ENCODE assay signal across 19 cellular contexts in the genomic region with DNA sequence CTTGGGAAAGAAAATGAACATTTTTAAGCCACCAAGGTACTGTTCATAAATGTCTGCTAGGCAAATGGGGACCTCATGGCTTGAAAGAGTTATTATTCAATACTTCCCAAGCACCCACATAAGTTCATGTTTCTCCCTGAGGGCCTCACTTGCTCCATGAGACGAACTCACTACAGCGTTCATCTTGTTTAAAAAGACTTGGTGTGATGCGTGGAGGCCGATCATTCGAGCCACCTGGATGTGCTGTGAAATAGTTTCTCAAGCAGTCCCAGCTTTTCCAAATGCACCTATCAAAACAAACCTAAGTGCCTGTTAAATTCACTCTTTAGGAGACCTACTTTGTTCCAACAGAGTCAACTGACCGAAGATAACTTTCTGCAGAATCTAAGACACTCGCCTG.
DNase-seq lines count a peak whose midpoint lies in the region; ATAC-seq and TF ChIP-seq lines count a peak whose summit lies in the region.
"Had no signal": no experiment of that assay in that cellular context is flagged by ENCODE, and none has a peak within 500 bp of the region (broad histone marks: within the 10 kb centered on the region; RNA-seq: fewer than 3 reads in every experiment).

No MANE protein-coding gene starts in this region.

- H3F3A ChIP-seq in GM23338 (replicated peaks; ENCODE audit: low read depth) (0 out of 2 replicates have a peak, but pooled peaks cover 4% of the 10 kb centered on the region), smooth muscle cell (ENCODE audit: low read depth) (peaks cover 15% of the 10 kb centered on the region)

- H3K9me2 ChIP-seq in GM23338 (ENCODE audit: insufficient read depth): no peaks in the 10 kb centered on the region

- DNase-seq in GM23338 (ENCODE audit: low spot score): no peak
- no peak for DNase-seq in SJSA1 (ENCODE audit: low read depth in 1 of 2, low spot score in 2 of 2)
- peak; percentile 26 for DNase-seq in islet precursor cell
- DNase-seq in smooth muscle cell (lab: John Stamatoyannopoulos, UW; ENCODE audit: unreplicated experiment): no peak
- no peak for DNase-seq in RPMI8226
- DNase-seq: ACHN, C1 segment of cervical spinal cord, DMS79, H9, NCI-H1417 treated with DMSO at 0.1 percent for 48 hours, NCI-H1930, NCI-H226, NCI-H524, NCI-H82, PC-3, SJCRH30 had no signal

- H3K9ac ChIP-seq in smooth muscle cell (ENCODE audit: low read depth): no peak overlapping the region

- H3K4me1 ChIP-seq in GM23338 (ENCODE audit: insufficient read depth): peaks cover 19% of the 10 kb centered on the region
- peaks cover 78% of the 10 kb centered on the region for H3K4me1 ChIP-seq in SJSA1 (replicated peaks)
- H3K4me1 ChIP-seq in smooth muscle cell (ENCODE audit: low read depth): peaks cover 15% of the 10 kb centered on the region
- H3K4me1 ChIP-seq: SJCRH30 had no signal

- H3K9me3 Mint-ChIP-seq in GM23338: peaks cover 11% of the 10 kb centered on the region; the same call in 2 of the 3 replicates

- H3K4me2 ChIP-seq in GM23338 (no peak overlapping the region), smooth muscle cell (peak overlapping the region; percentile 4)

- H3K4me3 Mint-ChIP-seq in GM23338: no peak overlapping the region
- H3K4me3 Mint-ChIP-seq: H9 had no signal

- WGBS in smooth muscle cell (ENCODE audit: low lambda C conversion rate): over 99% methylated on average over 7 of the region's 7 CpGs

- H3K36me3 ChIP-seq in GM23338 (ENCODE audit: insufficient read depth): no peaks in the 10 kb centered on the region
- no peaks in the 10 kb centered on the region for H3K36me3 ChIP-seq in SJSA1
- H3K36me3 ChIP-seq in smooth muscle cell (ENCODE audit: low read depth): no peaks in the 10 kb centered on the region

- H3K4me1 Mint-ChIP-seq in GM23338: peaks cover 58% of the 10 kb centered on the region

- H3K27ac Mint-ChIP-seq in GM23338: no peak overlapping the region

- H4K20me1 ChIP-seq in GM23338 (replicated peaks; ENCODE audit: insufficient read depth): no peaks in the 10 kb centered on the region
- H4K20me1 ChIP-seq in smooth muscle cell (ENCODE audit: low read depth): peaks cover 33% of the 10 kb centered on the region

- H2AFZ ChIP-seq in GM23338 (no peak overlapping the region), smooth muscle cell (ENCODE audit: low read depth) (no peak overlapping the region)

- no peak for TF ChIP-seq CTCF in GM23338 (conservative IDR thresholded peaks at IDR 0.05; ENCODE audit: low read depth in 2 of 2)
- TF ChIP-seq CTCF in smooth muscle cell (IDR thresholded peaks at IDR 0.05; ENCODE audit: borderline replicate concordance, insufficient read depth, poor library complexity, severe bottlenecking): no peak

- H3K27ac ChIP-seq in GM23338 (ENCODE audit: low read depth) (0 out of 2 replicates have a peak overlapping the region, but pooled peaks have one; percentile 53), SJSA1 (peak overlapping the region; percentile 94), smooth muscle cell (ENCODE audit: low read depth) (no peak overlapping the region)
- H3K27ac ChIP-seq: RWPE1, SJCRH30 had no signal

- H3K27me3 ChIP-seq in GM23338 (ENCODE audit: insufficient read depth) (no peaks in the 10 kb centered on the region), SJSA1 (replicated peaks) (no peaks in the 10 kb centered on the region), smooth muscle cell (ENCODE audit: low read depth) (no peaks in the 10 kb centered on the region)
- H3K27me3 ChIP-seq: SJCRH30 had no signal

- H3K4me3 ChIP-seq in GM23338: no peak overlapping the region
- H3K4me3 ChIP-seq in SJSA1: no peak overlapping the region
- H3K4me3 ChIP-seq in smooth muscle cell: no peak overlapping the region
- H3K4me3 ChIP-seq: SJCRH30 had no signal

- peaks cover 5% of the 10 kb centered on the region for H3K27me3 Mint-ChIP-seq in GM23338 (ENCODE audit: insufficient read depth, low read depth, poor library complexity)

- H3K9me3 ChIP-seq in SJSA1 (replicated peaks): no peaks in the 10 kb centered on the region
- H3K9me3 ChIP-seq in smooth muscle cell (replicated peaks; ENCODE audit: low read depth): no peaks in the 10 kb centered on the region

- ATAC-seq in GM23338 (no peak), GM18520 (IDR thresholded peaks at IDR 0.05; ENCODE audit: unreplicated experiment) (no peak), GM21526 (IDR thresholded peaks at IDR 0.05; ENCODE audit: low FRiP score, unreplicated experiment) (no peak)
- ATAC-seq: PC-3 had no signal

- H3K79me2 ChIP-seq in GM23338 (replicated peaks; ENCODE audit: insufficient read depth) (peaks cover 31% of the 10 kb centered on the region), smooth muscle cell (ENCODE audit: low read depth) (no peaks in the 10 kb centered on the region)

- peaks cover 32% of the 10 kb centered on the region for H3K36me3 Mint-ChIP-seq in GM23338 (ENCODE audit: low read depth)

TF ChIP-seq in GM23338, 12 proteins besides CTCF, POLR2A, EP300 and RAD21 (continues in another document):
- TF ChIP-seq EZH2phosphoT487 (IDR thresholded peaks at IDR 0.05; ENCODE audit: unreplicated experiment): no peak
- TF ChIP-seq POLR2AphosphoS5 (IDR thresholded peaks at IDR 0.05; ENCODE audit: low read depth): no peak
- TF ChIP-seq, protein P1, sequence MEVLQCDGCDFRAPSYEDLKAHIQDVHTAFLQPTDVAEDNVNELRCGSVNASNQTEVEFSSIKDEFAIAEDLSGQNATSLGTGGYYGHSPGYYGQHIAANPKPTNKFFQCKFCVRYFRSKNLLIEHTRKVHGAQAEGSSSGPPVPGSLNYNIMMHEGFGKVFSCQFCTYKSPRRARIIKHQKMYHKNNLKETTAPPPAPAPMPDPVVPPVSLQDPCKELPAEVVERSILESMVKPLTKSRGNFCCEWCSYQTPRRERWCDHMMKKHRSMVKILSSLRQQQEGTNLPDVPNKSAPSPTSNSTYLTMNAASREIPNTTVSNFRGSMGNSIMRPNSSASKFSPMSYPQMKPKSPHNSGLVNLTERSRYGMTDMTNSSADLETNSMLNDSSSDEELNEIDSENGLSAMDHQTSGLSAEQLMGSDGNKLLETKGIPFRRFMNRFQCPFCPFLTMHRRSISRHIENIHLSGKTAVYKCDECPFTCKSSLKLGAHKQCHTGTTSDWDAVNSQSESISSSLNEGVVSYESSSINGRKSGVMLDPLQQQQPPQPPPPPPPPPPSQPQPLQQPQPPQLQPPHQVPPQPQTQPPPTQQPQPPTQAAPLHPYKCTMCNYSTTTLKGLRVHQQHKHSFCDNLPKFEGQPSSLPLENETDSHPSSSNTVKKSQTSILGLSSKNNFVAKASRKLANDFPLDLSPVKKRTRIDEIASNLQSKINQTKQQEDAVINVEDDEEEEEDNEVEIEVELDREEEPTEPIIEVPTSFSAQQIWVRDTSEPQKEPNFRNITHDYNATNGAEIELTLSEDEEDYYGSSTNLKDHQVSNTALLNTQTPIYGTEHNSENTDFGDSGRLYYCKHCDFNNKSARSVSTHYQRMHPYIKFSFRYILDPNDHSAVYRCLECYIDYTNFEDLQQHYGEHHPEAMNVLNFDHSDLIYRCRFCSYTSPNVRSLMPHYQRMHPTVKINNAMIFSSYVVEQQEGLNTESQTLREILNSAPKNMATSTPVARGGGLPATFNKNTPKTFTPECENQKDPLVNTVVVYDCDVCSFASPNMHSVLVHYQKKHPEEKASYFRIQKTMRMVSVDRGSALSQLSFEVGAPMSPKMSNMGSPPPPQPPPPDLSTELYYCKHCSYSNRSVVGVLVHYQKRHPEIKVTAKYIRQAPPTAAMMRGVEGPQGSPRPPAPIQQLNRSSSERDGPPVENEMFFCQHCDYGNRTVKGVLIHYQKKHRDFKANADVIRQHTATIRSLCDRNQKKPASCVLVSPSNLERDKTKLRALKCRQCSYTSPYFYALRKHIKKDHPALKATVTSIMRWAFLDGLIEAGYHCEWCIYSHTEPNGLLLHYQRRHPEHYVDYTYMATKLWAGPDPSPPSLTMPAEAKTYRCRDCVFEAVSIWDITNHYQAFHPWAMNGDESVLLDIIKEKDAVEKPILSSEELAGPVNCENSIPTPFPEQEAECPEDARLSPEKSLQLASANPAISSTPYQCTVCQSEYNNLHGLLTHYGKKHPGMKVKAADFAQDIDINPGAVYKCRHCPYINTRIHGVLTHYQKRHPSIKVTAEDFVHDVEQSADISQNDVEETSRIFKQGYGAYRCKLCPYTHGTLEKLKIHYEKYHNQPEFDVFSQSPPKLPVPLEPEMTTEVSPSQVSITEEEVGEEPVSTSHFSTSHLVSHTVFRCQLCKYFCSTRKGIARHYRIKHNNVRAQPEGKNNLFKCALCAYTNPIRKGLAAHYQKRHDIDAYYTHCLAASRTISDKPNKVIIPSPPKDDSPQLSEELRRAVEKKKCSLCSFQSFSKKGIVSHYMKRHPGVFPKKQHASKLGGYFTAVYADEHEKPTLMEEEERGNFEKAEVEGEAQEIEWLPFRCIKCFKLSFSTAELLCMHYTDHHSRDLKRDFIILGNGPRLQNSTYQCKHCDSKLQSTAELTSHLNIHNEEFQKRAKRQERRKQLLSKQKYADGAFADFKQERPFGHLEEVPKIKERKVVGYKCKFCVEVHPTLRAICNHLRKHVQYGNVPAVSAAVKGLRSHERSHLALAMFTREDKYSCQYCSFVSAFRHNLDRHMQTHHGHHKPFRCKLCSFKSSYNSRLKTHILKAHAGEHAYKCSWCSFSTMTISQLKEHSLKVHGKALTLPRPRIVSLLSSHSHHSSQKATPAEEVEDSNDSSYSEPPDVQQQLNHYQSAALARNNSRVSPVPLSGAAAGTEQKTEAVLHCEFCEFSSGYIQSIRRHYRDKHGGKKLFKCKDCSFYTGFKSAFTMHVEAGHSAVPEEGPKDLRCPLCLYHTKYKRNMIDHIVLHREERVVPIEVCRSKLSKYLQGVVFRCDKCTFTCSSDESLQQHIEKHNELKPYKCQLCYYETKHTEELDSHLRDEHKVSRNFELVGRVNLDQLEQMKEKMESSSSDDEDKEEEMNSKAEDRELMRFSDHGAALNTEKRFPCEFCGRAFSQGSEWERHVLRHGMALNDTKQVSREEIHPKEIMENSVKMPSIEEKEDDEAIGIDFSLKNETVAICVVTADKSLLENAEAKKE (CRISPR knock-in tag; IDR thresholded peaks at IDR 0.05): no peak
- no peak for TF ChIP-seq EZH2 (IDR thresholded peaks at IDR 0.05; ENCODE audit: low read depth, unreplicated experiment)
- TF ChIP-seq CREB1 (CRISPR knock-in tag; IDR thresholded peaks at IDR 0.05; ENCODE audit: low read depth): no peak
- TF ChIP-seq, protein P2, sequence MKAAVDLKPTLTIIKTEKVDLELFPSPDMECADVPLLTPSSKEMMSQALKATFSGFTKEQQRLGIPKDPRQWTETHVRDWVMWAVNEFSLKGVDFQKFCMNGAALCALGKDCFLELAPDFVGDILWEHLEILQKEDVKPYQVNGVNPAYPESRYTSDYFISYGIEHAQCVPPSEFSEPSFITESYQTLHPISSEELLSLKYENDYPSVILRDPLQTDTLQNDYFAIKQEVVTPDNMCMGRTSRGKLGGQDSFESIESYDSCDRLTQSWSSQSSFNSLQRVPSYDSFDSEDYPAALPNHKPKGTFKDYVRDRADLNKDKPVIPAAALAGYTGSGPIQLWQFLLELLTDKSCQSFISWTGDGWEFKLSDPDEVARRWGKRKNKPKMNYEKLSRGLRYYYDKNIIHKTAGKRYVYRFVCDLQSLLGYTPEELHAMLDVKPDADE (IDR thresholded peaks at IDR 0.05): no peak
- TF ChIP-seq ZNF331 (CRISPR knock-in tag; IDR thresholded peaks at IDR 0.05; ENCODE audit: low read depth): no peak
- TF ChIP-seq NANOG (IDR thresholded peaks at IDR 0.05; ENCODE audit: borderline replicate concordance): no peak
